In the genomic region with DNA sequence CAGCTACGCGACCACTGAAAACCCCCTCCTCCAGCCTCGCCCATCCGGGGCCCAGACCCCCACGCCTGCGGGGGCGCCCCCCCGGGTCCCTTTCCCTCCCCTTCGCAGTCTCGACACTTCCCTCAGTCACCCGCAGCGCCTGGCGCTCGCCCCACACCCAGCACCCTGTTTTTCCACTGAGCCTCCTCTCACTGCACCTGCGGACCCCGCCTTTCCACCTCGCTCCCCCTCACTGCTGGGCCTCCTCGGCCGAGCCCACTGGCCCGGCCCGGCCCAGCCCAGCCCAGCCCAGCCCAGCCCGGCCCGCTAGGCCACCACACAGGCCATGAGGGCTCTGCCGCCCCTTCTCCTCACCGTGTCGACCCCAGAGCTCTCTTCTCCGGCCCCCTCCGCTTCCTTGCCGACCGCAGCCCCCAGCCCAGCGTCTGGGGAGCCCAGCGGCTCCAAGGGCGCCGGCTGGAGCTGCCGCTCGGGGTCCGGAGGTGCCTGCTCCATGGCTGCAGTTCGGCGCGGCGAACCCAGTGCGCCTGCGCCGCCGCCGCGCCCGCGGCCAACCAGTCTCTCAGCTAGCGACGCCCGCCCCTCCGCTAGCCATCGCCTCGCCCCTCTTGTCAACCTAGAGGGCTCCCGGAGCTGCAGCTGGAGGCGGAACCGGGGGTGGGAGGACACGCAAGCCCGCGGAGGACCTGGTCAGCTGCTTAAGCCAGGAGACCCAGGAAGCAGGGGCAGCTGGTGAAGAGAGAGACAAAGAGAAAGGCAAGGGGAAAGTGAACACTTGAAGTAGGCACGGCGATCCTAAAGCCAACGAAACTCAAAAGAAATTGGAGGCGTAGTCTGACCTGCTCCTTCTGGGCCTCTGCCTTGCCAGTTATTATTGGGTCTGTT, we compare ENCODE assay signal across 8 cellular contexts. TPM values are rescaled to one million over a fixed set of nuclear protein-coding genes. Genes with fewer than 3 reads are reported as not detected.
DNase-seq lines count a peak whose midpoint lies in the region; ATAC-seq and TF ChIP-seq lines count a peak whose summit lies in the region.

SNX4 (minus strand) TSS at position 525 of the 885 bp plus-strand sequence; CDS start at position 495, 30 bp downstream.

- peaks cover 17% of the 10 kb centered on the region for H3K36me3 ChIP-seq in left ventricle myocardium inferior
- peaks cover 21% of the 10 kb centered on the region for H3K36me3 ChIP-seq in upper lobe of right lung

- peak within 1 kb of the TSS; percentile 91 for H3K27ac ChIP-seq in left ventricle myocardium inferior (replicated peaks)
- H3K27ac ChIP-seq in upper lobe of right lung: peak within 1 kb of the TSS; percentile 87

- no peaks in the 10 kb centered on the region for H3K9me3 Mint-ChIP-seq in T-helper 1 cell treated with Interleukin-12 subunit alpha and Interleukin-12 subunit beta and Interleukin-4 antibody, amounts not matched to agents 30 μg/mL and 1 μg/mL, for 36 hours
- H3K9me3 Mint-ChIP-seq in progenitor cell of endocrine pancreas (ENCODE audit: low read depth): no peaks in the 10 kb centered on the region

- H3K36me3 Mint-ChIP-seq in T-helper 1 cell treated with Interleukin-12 subunit alpha and Interleukin-12 subunit beta and Interleukin-4 antibody, amounts not matched to agents 30 μg/mL and 1 μg/mL, for 36 hours (ENCODE audit: low read depth): peaks cover 13% of the 10 kb centered on the region
- peaks cover 8% of the 10 kb centered on the region for H3K36me3 Mint-ChIP-seq in progenitor cell of endocrine pancreas (ENCODE audit: insufficient read depth)

- peak; percentile 78 for TF ChIP-seq POLR2A in GM15510 (IDR thresholded peaks at IDR 0.05; ENCODE audit: borderline replicate concordance, extremely low read depth, insufficient read length)

- peak within 1 kb of the TSS; percentile 94 for H3K4me3 Mint-ChIP-seq in T-helper 1 cell treated with Interleukin-12 subunit alpha and Interleukin-12 subunit beta and Interleukin-4 antibody, amounts not matched to agents 30 μg/mL and 1 μg/mL, for 36 hours
- H3K4me3 Mint-ChIP-seq in progenitor cell of endocrine pancreas (ENCODE audit: low read depth): peak within 1 kb of the TSS; percentile 96

- no peak for TF ChIP-seq CTCF in left ventricle myocardium inferior (IDR thresholded peaks at IDR 0.05; ENCODE audit: borderline replicate concordance)
- TF ChIP-seq CTCF in progenitor cell of endocrine pancreas (IDR thresholded peaks at IDR 0.05; ENCODE audit: unreplicated experiment): no peak
- no peak for TF ChIP-seq CTCF in upper lobe of right lung (IDR thresholded peaks at IDR 0.05)

- no peaks in the 10 kb centered on the region for H3K27me3 Mint-ChIP-seq in T-helper 1 cell treated with Interleukin-12 subunit alpha and Interleukin-12 subunit beta and Interleukin-4 antibody, amounts not matched to agents 30 μg/mL and 1 μg/mL, for 36 hours (ENCODE audit: low read depth)
- no peaks in the 10 kb centered on the region for H3K27me3 Mint-ChIP-seq in progenitor cell of endocrine pancreas

- H3K9me3 ChIP-seq in left ventricle myocardium inferior (replicated peaks): no peaks in the 10 kb centered on the region
- H3K9me3 ChIP-seq in upper lobe of right lung: no peaks in the 10 kb centered on the region

- H3K27ac Mint-ChIP-seq in T-helper 1 cell treated with Interleukin-12 subunit alpha and Interleukin-12 subunit beta and Interleukin-4 antibody, amounts not matched to agents 30 μg/mL and 1 μg/mL, for 36 hours: peak within 1 kb of the TSS; percentile 87
- H3K27ac Mint-ChIP-seq in progenitor cell of endocrine pancreas: peak within 1 kb of the TSS; percentile 98

- H3K4me1 Mint-ChIP-seq in T-helper 1 cell treated with Interleukin-12 subunit alpha and Interleukin-12 subunit beta and Interleukin-4 antibody, amounts not matched to agents 30 μg/mL and 1 μg/mL, for 36 hours (ENCODE audit: low read depth): peaks cover 17% of the 10 kb centered on the region
- peaks cover 11% of the 10 kb centered on the region for H3K4me1 Mint-ChIP-seq in progenitor cell of endocrine pancreas (ENCODE audit: low read depth)

- H3K4me3 ChIP-seq in left ventricle myocardium inferior: peak within 1 kb of the TSS; percentile 90
- peak within 1 kb of the TSS; percentile 87 for H3K4me3 ChIP-seq in upper lobe of right lung

- intact Hi-C loops in left ventricle myocardium inferior (cut with micrococcal nuclease) (no loop called here), upper lobe of right lung (cut with DNase I) (no loop called here)

- H3K27me3 ChIP-seq in left ventricle myocardium inferior (ENCODE audit: low read depth): no peaks in the 10 kb centered on the region
- H3K27me3 ChIP-seq in upper lobe of right lung: no peaks in the 10 kb centered on the region

- H3K4me1 ChIP-seq in left ventricle myocardium inferior (peaks cover 42% of the 10 kb centered on the region), upper lobe of right lung (peaks cover 14% of the 10 kb centered on the region)

- ATAC-seq in HG02885 (IDR thresholded peaks at IDR 0.05; ENCODE audit: poor library complexity, unreplicated experiment) (peak; percentile 87), upper lobe of right lung (peak; percentile 99)

- peak; percentile 69 for DNase-seq in NCI-H1694 (lab: John Stamatoyannopoulos, UW)
- DNase-seq in amniotic stem cell (lab: John Stamatoyannopoulos, UW): peak; percentile 90
- peak; percentile 95 for DNase-seq in left ventricle myocardium inferior
- peak; percentile 88 for DNase-seq in progenitor cell of endocrine pancreas (ENCODE audit: low spot score, unreplicated experiment)
- DNase-seq in upper lobe of right lung: peak; percentile 98

RNA-seq across cellular contexts. Expression of gene SNX4, which starts in this region (rescaled TPM):
- total RNA-seq in left ventricle myocardium inferior (16.6 TPM), progenitor cell of endocrine pancreas (38.4 and 44.9 TPM in 2 replicates), upper lobe of right lung (41.4 TPM)

Comparison
In these comparisons a context has a peak if more than half of its experiments do, and no peak if none do; other contexts are left out.
1. Peak in every context shown above with its lines: DNase-seq, ATAC-seq, H3K4me3 ChIP-seq and H3K27ac ChIP-seq.